In the genomic region with DNA sequence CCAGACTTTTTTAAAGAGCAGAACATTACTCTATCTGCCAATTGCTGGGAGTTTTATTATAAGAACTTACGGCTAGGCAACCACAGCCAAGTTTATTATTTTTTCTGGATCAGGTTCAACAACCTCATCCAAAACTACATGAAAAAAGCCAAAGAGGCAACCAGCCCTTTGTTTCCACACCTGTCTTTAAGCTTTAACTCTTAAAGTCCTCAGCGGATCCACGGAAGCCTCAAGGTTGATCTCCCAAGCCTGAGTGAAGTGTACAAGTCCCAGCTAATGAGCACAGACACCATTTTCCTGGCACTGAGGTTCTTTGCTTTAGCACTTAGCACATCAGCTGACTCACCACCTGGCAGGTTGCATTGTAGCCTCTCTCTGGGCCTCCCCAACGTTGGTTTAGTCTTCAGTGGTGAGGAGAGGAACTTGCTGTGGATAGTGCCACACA, we compare ENCODE assay signal across 13 cellular contexts.
DNase-seq lines count a peak whose midpoint lies in the region; ATAC-seq, FAIRE-seq and TF ChIP-seq lines count a peak whose summit lies in the region.
"Had no signal": no experiment of that assay in that cellular context is flagged by ENCODE, and none has a peak within 500 bp of the region (broad histone marks: within the 10 kb centered on the region; RNA-seq: fewer than 3 reads in every experiment).

No MANE protein-coding gene starts in this region.

- intact Hi-C loops in esophagus squamous epithelium (cut with DNase I) (no loop called here), pancreas (cut with DNase I) (no loop called here)

- no peak overlapping the region for H3K27ac Mint-ChIP-seq in activated T-helper 17 cell treated with anti-CD3 and anti-CD28 coated beads, Interleukin-2, amount 50 U/mL, for 72 hours

- H3K27ac ChIP-seq in esophagus squamous epithelium (peak overlapping the region in 3 of 4 donors; percentile 64 to 79 (median 71)), pancreas (peak overlapping the region in 1 of 4 donors; percentile 31), substantia nigra (ENCODE audit: low read depth, low read length, poor library complexity, severe bottlenecking) (no peak overlapping the region)
- H3K27ac ChIP-seq: cardiac muscle cell had no signal

- no peak overlapping the region for H3K4me3 Mint-ChIP-seq in activated T-helper 17 cell treated with anti-CD3 and anti-CD28 coated beads, Interleukin-2, amount 50 U/mL, for 72 hours
- H3K4me3 Mint-ChIP-seq: CD4-positive, alpha-beta memory T cell had no signal

- H3K4me3 ChIP-seq in esophagus squamous epithelium: no peak overlapping the region
- no peak overlapping the region for H3K4me3 ChIP-seq in pancreas
- H3K4me3 ChIP-seq: cardiac muscle cell had no signal

- in situ Hi-C loops in ACHN (cut with HindIII; ENCODE audit: low pct_ligation_motif_present, low pct_unique_long_range_greater_than_20kb, low sequenced_read_pairs): no loop called here

- H3K4me1 ChIP-seq in esophagus squamous epithelium (peaks cover 14 to 60% (median 39%) of the 10 kb centered on the region in 3 donors), pancreas (peaks cover 6 to 32% (median 22%) of the 10 kb centered on the region in 3 donors)

- H3K27me3 ChIP-seq in esophagus squamous epithelium: no peaks in the 10 kb centered on the region
- H3K27me3 ChIP-seq in pancreas: no peaks in the 10 kb centered on the region
- H3K27me3 ChIP-seq: cardiac muscle cell had no signal

- H3K27me3 Mint-ChIP-seq in activated T-helper 17 cell treated with anti-CD3 and anti-CD28 coated beads, Interleukin-2, amount 50 U/mL, for 72 hours: no peaks in the 10 kb centered on the region
- H3K27me3 Mint-ChIP-seq: CD4-positive, alpha-beta memory T cell had no signal

- H3K36me3 Mint-ChIP-seq in activated T-helper 17 cell treated with anti-CD3 and anti-CD28 coated beads, Interleukin-2, amount 50 U/mL, for 72 hours (ENCODE audit: low read depth): peaks cover 9% of the 10 kb centered on the region

- H3K36me3 ChIP-seq in esophagus squamous epithelium (peaks cover 0 to 19% (median 0%) of the 10 kb centered on the region in 3 donors), pancreas (no peaks in the 10 kb centered on the region)
- H3K36me3 ChIP-seq: cardiac muscle cell had no signal

- 28 to 33% methylated on average over 4 of the region's 4 CpGs for WGBS in esophagus squamous epithelium, 2 donors
- 11 to 20% methylated on average over 4 of the region's 4 CpGs for WGBS in pancreas, 2 donors

- ATAC-seq in pancreas: peak; percentile 69 to 86 (median 76)
- no peak for ATAC-seq in activated T-helper 17 cell treated with anti-CD3 and anti-CD28 coated beads, Interleukin-2, amount 50 U/mL, for 72 hours (replicated peaks)
- ATAC-seq in HG03378 (IDR thresholded peaks at IDR 0.05; ENCODE audit: unreplicated experiment): no peak

- H3K9me3 ChIP-seq in esophagus squamous epithelium: no peaks in the 10 kb centered on the region
- H3K9me3 ChIP-seq in pancreas: no peaks in the 10 kb centered on the region

- no peak for FAIRE-seq in pancreas (lab: Jason Lieb, UNC)

- peak; percentile 28 for DNase-seq in EL
- peak; percentile 30 for DNase-seq in NCI-H510A (lab: John Stamatoyannopoulos, UW)
- no peak for DNase-seq in esophagus squamous epithelium (lab: John Stamatoyannopoulos, UW)
- DNase-seq in pancreas: peak in 3 of 6 donors; percentile 60 to 72 (median 64)
- no peak for DNase-seq in substantia nigra (lab: John Stamatoyannopoulos, UW)
- no peak for DNase-seq in ACHN
- DNase-seq: activated CD4-positive, alpha-beta T cell treated with anti-CD3 and anti-CD28 coated beads, Interleukin-2, amount 50 U/mL, for 48 hours; CD4-positive, alpha-beta memory T cell; NCI-H187; nucleus accumbens had no signal

- H3K4me1 Mint-ChIP-seq in activated T-helper 17 cell treated with anti-CD3 and anti-CD28 coated beads, Interleukin-2, amount 50 U/mL, for 72 hours: peaks cover 7% of the 10 kb centered on the region

- H3K9me3 Mint-ChIP-seq in activated T-helper 17 cell treated with anti-CD3 and anti-CD28 coated beads, Interleukin-2, amount 50 U/mL, for 72 hours: peaks cover 4% of the 10 kb centered on the region

- TF ChIP-seq POLR2A in esophagus squamous epithelium (IDR thresholded peaks at IDR 0.05): no peak

- peak in 1 of 6 experiments; percentile 28 for TF ChIP-seq CTCF in esophagus squamous epithelium (IDR thresholded peaks at IDR 0.05)
- no peak for TF ChIP-seq CTCF in pancreas (IDR thresholded peaks at IDR 0.05)

Comparison
In these comparisons a context has a peak if more than half of its experiments do, and no peak if none do; other contexts are left out.
1. DNase-seq: peak in EL (single experiment) and NCI-H510A (single experiment); none in esophagus squamous epithelium (single experiment), substantia nigra (0 of 49) and ACHN (single experiment).
2. ATAC-seq: peak in pancreas (4 of 4); none in activated T-helper 17 cell treated with anti-CD3 and anti-CD28 coated beads, Interleukin-2, amount 50 U/mL, for 72 hours (single experiment) and HG03378 (single experiment).